In the genomic region with DNA sequence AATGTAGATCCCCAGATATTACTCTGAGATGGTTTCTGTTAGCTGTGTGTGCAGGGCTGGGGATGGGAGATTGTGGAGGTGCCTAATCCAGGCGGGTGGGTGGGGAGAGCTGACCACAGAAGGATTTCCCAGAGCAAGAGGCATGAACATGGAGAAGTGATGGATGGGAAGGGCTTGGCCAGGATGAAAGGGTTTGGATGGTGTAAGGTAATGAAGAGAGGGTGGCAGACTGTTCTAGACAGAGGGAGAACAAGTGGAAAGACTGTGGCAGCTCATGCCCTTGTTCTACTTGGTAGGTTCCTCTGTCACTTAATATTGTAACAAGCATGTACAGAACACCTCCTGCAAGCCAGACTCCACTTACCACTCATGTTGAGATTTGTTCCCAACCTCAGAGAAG, we compare ENCODE assay signal across 16 cellular contexts.
A peak's percentile ranks its signal among the peaks of the same experiment; 100 is the strongest.
DNase-seq lines count a peak whose midpoint lies in the region; ATAC-seq, FAIRE-seq and TF ChIP-seq lines count a peak whose summit lies in the region.
"Had no signal": no experiment of that assay in that cellular context is flagged by ENCODE, and none has a peak within 500 bp of the region (broad histone marks: within the 10 kb centered on the region; RNA-seq: fewer than 3 reads in every experiment).

No MANE protein-coding gene starts in this region.

- no peaks in the 10 kb centered on the region for H3K9me1 ChIP-seq in K562 (ENCODE audit: control insufficient read depth, insufficient read depth, low read length)

- H3K36me3 ChIP-seq in A673 (ENCODE audit: insufficient read depth, low read length, poor library complexity, severe bottlenecking): no peaks in the 10 kb centered on the region
- no peaks in the 10 kb centered on the region for H3K36me3 ChIP-seq in HEK293 (ENCODE audit: control insufficient read depth in 2 of 2, insufficient read depth in 1 of 2, low read length in 2 of 2)
- H3K36me3 ChIP-seq in K562 (ENCODE audit: control insufficient read depth, insufficient read depth, low read length): no peaks in the 10 kb centered on the region
- no peaks in the 10 kb centered on the region for H3K36me3 ChIP-seq in trophoblast cell (ENCODE audit: control insufficient read depth in 1 of 2, insufficient read depth in 2 of 2, low read length in 2 of 2)
- no peaks in the 10 kb centered on the region for H3K36me3 ChIP-seq in upper lobe of right lung
- H3K36me3 ChIP-seq: BLaER1 treated with 17β-estradiol and CSF1 and Interleukin-3, amounts not matched to agents 10 nM and 100 nM; HAP-1 had no signal

- no peak overlapping the region for H2BK12ac ChIP-seq in trophoblast cell (ENCODE audit: low read length)

- FAIRE-seq in K562 (lab: Jason Lieb, UNC): no peak
- FAIRE-seq: H1 had no signal

- no peak overlapping the region for H3K23ac ChIP-seq in trophoblast cell (ENCODE audit: low read length)

- H3K4me2 ChIP-seq in K562 (ENCODE audit: insufficient read depth, low read length) (no peak overlapping the region), trophoblast cell (ENCODE audit: low read length) (no peak overlapping the region)

- H3K27me3 ChIP-seq in A673 (replicated peaks; ENCODE audit: insufficient read depth, low read depth, low read length, poor library complexity) (no peaks in the 10 kb centered on the region), K562 (ENCODE audit: control insufficient read depth in 2 of 2, insufficient read depth in 2 of 2, low read length in 2 of 2) (no peaks in the 10 kb centered on the region), trophoblast cell (ENCODE audit: insufficient read depth, low read length) (no peaks in the 10 kb centered on the region), upper lobe of right lung (no peaks in the 10 kb centered on the region)
- H3K27me3 ChIP-seq: BLaER1 treated with 17β-estradiol and CSF1 and Interleukin-3, amounts not matched to agents 10 nM and 100 nM had no signal

- no peak overlapping the region for H4K8ac ChIP-seq in trophoblast cell (ENCODE audit: low read depth, low read length)

- H3K9me3 ChIP-seq in A673 (ENCODE audit: low read depth, low read length, poor library complexity, severe bottlenecking) (no peaks in the 10 kb centered on the region), HEK293 (ENCODE audit: control insufficient read depth, insufficient read depth, low read depth, low read length) (no peaks in the 10 kb centered on the region), K562 (replicated peaks; ENCODE audit: control insufficient read depth, insufficient read depth, low read depth, low read length) (no peaks in the 10 kb centered on the region), trophoblast cell (ENCODE audit: insufficient read depth, low read depth, low read length) (no peaks in the 10 kb centered on the region), upper lobe of right lung (no peaks in the 10 kb centered on the region)
- H3K9me3 ChIP-seq: BLaER1 treated with 17β-estradiol and CSF1 and Interleukin-3, amounts not matched to agents 10 nM and 100 nM; HAP-1 had no signal

- no TSS peak for BruUV-seq in A673 (replicated peaks; lab: Mats Ljungman, UMichigan)
- no TSS peak for BruUV-seq in K562 (replicated peaks; lab: Mats Ljungman, UMichigan)

- H3K9ac ChIP-seq in K562 (ENCODE audit: insufficient read depth in 1 of 2, low read depth in 2 of 2, low read length in 2 of 2) (no peak overlapping the region), trophoblast cell (ENCODE audit: low read length) (peak overlapping the region; percentile 80)
- H3K9ac ChIP-seq: BLaER1 treated with 17β-estradiol and CSF1 and Interleukin-3, amounts not matched to agents 10 nM and 100 nM had no signal

- H3K4me1 ChIP-seq in A673 (ENCODE audit: insufficient read depth, low read length, poor library complexity, severe bottlenecking) (peaks cover 41% of the 10 kb centered on the region), HEK293 (ENCODE audit: control insufficient read depth, insufficient read depth, low read length) (no peaks in the 10 kb centered on the region), K562 (replicated peaks in 1 of 2; ENCODE audit: control insufficient read depth in 2 of 2, insufficient read depth in 2 of 2, low read length in 2 of 2) (no peaks in the 10 kb centered on the region), trophoblast cell (ENCODE audit: control insufficient read depth in 1 of 2, insufficient read depth in 2 of 2, low read length in 2 of 2) (no peaks in the 10 kb centered on the region), upper lobe of right lung (no peaks in the 10 kb centered on the region)
- H3K4me1 ChIP-seq: HAP-1 had no signal

- H3K4ac ChIP-seq in trophoblast cell (ENCODE audit: low read depth, low read length): no peak overlapping the region

- H4K20me1 ChIP-seq in K562 (replicated peaks; ENCODE audit: control insufficient read depth, insufficient read depth, low read length): no peaks in the 10 kb centered on the region
- H4K20me1 ChIP-seq: BLaER1 treated with 17β-estradiol and CSF1 and Interleukin-3, amounts not matched to agents 10 nM and 100 nM had no signal

- POLR2A ChIA-PET in A673 (lab: Charles Lee; ENCODE audit: low non-redundant PET): no interaction called here
- POLR2A ChIA-PET in HEK293 (lab: Yijun Ruan, JAX): no interaction called here
- POLR2A ChIA-PET in K562 (lab: Yijun Ruan, JAX): no interaction called here

- no peak for DNase-seq in A673 (ENCODE audit: low spot score)
- no peak for DNase-seq in K562 (ENCODE audit: extremely low read depth in 1 of 4, low spot score in 3 of 4)
- no peak for DNase-seq in trophoblast cell
- no peak for DNase-seq in upper lobe of right lung
- no peak for DNase-seq in NCI-H446 treated with DMSO at 0.1 percent for 48 hours (lab: John Stamatoyannopoulos, UW)
- DNase-seq in activated CD4-positive, alpha-beta T cell treated with anti-CD3 and anti-CD28 coated beads, Interleukin-2, amount 50 U/mL, for 48 hours: no peak
- DNase-seq: 8988T; Calu3; CD8-positive, alpha-beta T cell; DMS79 treated with DMSO at 0.1 percent for 48 hours; GF-D8 had no signal

- no peak overlapping the region for H2AK5ac ChIP-seq in trophoblast cell (ENCODE audit: low read length)

- TF ChIP-seq RAD21 in K562 (CRISPR knock-in tag; conservative IDR thresholded peaks at IDR 0.05 in 1 of 2, IDR thresholded peaks at IDR 0.05 in 1 of 2): no peak

- H3K4me3 ChIP-seq in A673 (ENCODE audit: low read depth, low read length, poor library complexity, severe bottlenecking): no peak overlapping the region
- H3K4me3 ChIP-seq in HEK293 (ENCODE audit: low read depth, low read length): no peak overlapping the region
- H3K4me3 ChIP-seq in K562: no peak overlapping the region
- no peak overlapping the region for H3K4me3 ChIP-seq in trophoblast cell (ENCODE audit: low read depth, low read length)
- H3K4me3 ChIP-seq in upper lobe of right lung: no peak overlapping the region
- H3K4me3 ChIP-seq: BLaER1 treated with 17β-estradiol and CSF1 and Interleukin-3, amounts not matched to agents 10 nM and 100 nM; HAP-1 had no signal

- no peak overlapping the region for H3K14ac ChIP-seq in trophoblast cell (ENCODE audit: low read length)

- TF ChIP-seq POLR2A in K562 (conservative IDR thresholded peaks at IDR 0.05): no peak

- intact Hi-C loops in A673 (cut with micrococcal nuclease; ENCODE audit: unreplicated experiment) (loop anchor here (5.0 kb wide), 1 partner anchor 184 kb away; no protein-coding TSS in a partner anchor), K562 (cut with micrococcal nuclease) (no loop called here), upper lobe of right lung (cut with DNase I) (no loop called here)

- H4K12ac ChIP-seq in trophoblast cell (ENCODE audit: low read depth, low read length): no peak overlapping the region

- in situ Hi-C loops in K562 (cut with MboI): no loop called here

- H4K91ac ChIP-seq in trophoblast cell (ENCODE audit: low read depth, low read length): no peak overlapping the region

- H2AFZ ChIP-seq in K562 (ENCODE audit: low read depth, low read length) (no peak overlapping the region), trophoblast cell (ENCODE audit: insufficient read depth, low read length, poor library complexity) (no peak overlapping the region)

- CTCF ChIA-PET in A673 (lab: Charles Lee): no interaction called here
- CTCF ChIA-PET in HEK293 (lab: Yijun Ruan, JAX): interaction anchor here (0.7 kb wide), 1 partner anchor 41 kb away, joined by 5 read pairs; no protein-coding TSS in a partner anchor
- CTCF ChIA-PET in K562 (lab: Yijun Ruan, JAX; ENCODE audit: low intra/inter-chr PET ratio): no interaction called here

- H3K79me2 ChIP-seq in K562 (ENCODE audit: control insufficient read depth, insufficient read depth, low read length) (no peaks in the 10 kb centered on the region), trophoblast cell (ENCODE audit: control insufficient read depth, insufficient read depth, low read length, poor library complexity) (no peaks in the 10 kb centered on the region)

- H3K27ac ChIP-seq in A673 (ENCODE audit: low read depth, low read length, poor library complexity, severe bottlenecking) (peak overlapping the region; percentile 74), HEK293 (ENCODE audit: extremely low read depth, low read depth, low read length) (no peak overlapping the region), K562 (ENCODE audit: extremely low read depth, low read depth, low read length) (no peak overlapping the region), trophoblast cell (ENCODE audit: low read depth, low read length) (no peak overlapping the region), upper lobe of right lung (no peak overlapping the region)
- H3K27ac ChIP-seq: BLaER1 treated with 17β-estradiol and CSF1 and Interleukin-3, amounts not matched to agents 10 nM and 100 nM; HL-60 had no signal

- no peak for ATAC-seq in K562
- no peak for ATAC-seq in upper lobe of right lung
- ATAC-seq: CD8-positive, alpha-beta T cell had no signal

- TF ChIP-seq CTCF in A673 (conservative IDR thresholded peaks at IDR 0.05; ENCODE audit: low read depth, low read length) (no peak), HEK293 (tag by site-specific recombination; IDR thresholded peaks at IDR 0.05) (no peak), K562 (IDR thresholded peaks at IDR 0.05 in 2 of 3, conservative IDR thresholded peaks at IDR 0.05 in 1 of 3; ENCODE audit: insufficient read depth in 2 of 3, low read depth in 1 of 3, low read length in 3 of 3) (no peak), upper lobe of right lung (IDR thresholded peaks at IDR 0.05) (no peak)

- H3K79me1 ChIP-seq in trophoblast cell (ENCODE audit: low read length): no peaks in the 10 kb centered on the region

- no peak for TF ChIP-seq EP300 in K562 (IDR thresholded peaks at IDR 0.05; ENCODE audit: low read length)

- no peak overlapping the region for H2BK120ac ChIP-seq in trophoblast cell (ENCODE audit: insufficient read depth, low read length, poor library complexity)

- WGBS in K562 (ENCODE audit: insufficient coverage, low coverage, missing lambda C conversion rate): no CpG with 5 or more reads among the region's 1 CpG
- no CpG with 5 or more reads among the region's 1 CpG for WGBS in trophoblast cell (ENCODE audit: extremely low coverage, insufficient coverage, insufficient read length)

- H2BK5ac ChIP-seq in trophoblast cell (ENCODE audit: low read depth, low read length, poor library complexity): no peak overlapping the region

- H3K18ac ChIP-seq in trophoblast cell (ENCODE audit: low read length): no peak overlapping the region
